13 cellular contexts compared by ENCODE assay signal in the genomic region with DNA sequence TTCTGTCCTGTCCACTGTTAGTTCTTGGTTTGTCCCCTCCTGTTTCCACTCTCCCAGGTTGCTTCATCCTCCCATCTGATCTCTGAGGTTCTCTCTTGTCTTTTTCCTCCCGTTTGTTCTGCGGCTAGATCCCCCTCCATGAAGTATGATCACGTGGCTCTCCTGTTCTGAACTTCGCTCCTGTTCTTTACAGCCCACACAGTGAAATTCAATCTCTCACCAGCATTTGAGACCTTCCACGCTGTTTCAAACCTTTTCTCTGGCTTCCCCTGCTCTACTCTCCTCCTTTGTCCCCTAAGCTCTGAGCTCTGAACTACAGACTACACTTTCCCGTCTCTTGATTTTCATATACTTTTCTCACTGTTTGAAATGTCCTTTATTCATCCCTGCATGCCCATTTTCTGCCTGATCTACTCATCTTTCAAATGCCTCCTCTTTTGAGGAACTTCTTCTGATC.
DNase-seq lines count a peak whose midpoint lies in the region; ATAC-seq and TF ChIP-seq lines count a peak whose summit lies in the region.
"Had no signal": no experiment of that assay in that cellular context is flagged by ENCODE, and none has a peak within 500 bp of the region (broad histone marks: within the 10 kb centered on the region; RNA-seq: fewer than 3 reads in every experiment).

No MANE protein-coding gene starts in this region.

- H3K27me3 Mint-ChIP-seq in chondrocyte (ENCODE audit: low read depth), result no peaks in the 10 kb centered on the region
- H3K27me3 Mint-ChIP-seq in T-cell, result peaks cover 21 to 22% of the 10 kb centered on the region in 2 donors
- H3K27me3 Mint-ChIP-seq in activated naive CD8-positive, alpha-beta T cell treated with anti-CD3 and anti-CD28 coated beads for 36 hours, result peaks cover 8% of the 10 kb centered on the region

- no peak for TF ChIP-seq CTCF in chondrocyte (IDR thresholded peaks at IDR 0.05)

- H3K4me3 Mint-ChIP-seq in chondrocyte (ENCODE audit: unreplicated experiment) (peak overlapping the region; percentile 61), T-cell (no peak overlapping the region)
- H3K4me3 Mint-ChIP-seq in activated naive CD8-positive, alpha-beta T cell treated with anti-CD3 and anti-CD28 coated beads for 36 hours, result no peak overlapping the region
- H3K4me3 Mint-ChIP-seq: B cell; naive thymus-derived CD4-positive, alpha-beta T cell; T-helper 17 cell had no signal

- DNase-seq in CMK (ENCODE audit: low read depth), result peak; percentile 34
- peak; percentile 35 for DNase-seq in NCI-H146 (lab: John Stamatoyannopoulos, UW)
- DNase-seq in chondrocyte (ENCODE audit: low spot score), result no peak
- peak; percentile 26 for DNase-seq in myocyte (ENCODE audit: low read depth)
- DNase-seq in T-cell, result no peak
- no peak for DNase-seq in HT-29 (ENCODE audit: low spot score)
- no peak for DNase-seq in activated naive CD8-positive, alpha-beta T cell treated with anti-CD3 and anti-CD28 coated beads for 36 hours
- no peak for DNase-seq in SKM-1 treated with dmso at 0.1 percent for 144 hours (lab: John Stamatoyannopoulos, UW; ENCODE audit: unreplicated experiment)
- DNase-seq: activated CD8-positive, alpha-beta memory T cell treated with anti-CD3 and anti-CD28 coated beads, Interleukin-2, amount 50 U/mL, for 48 hours; naive thymus-derived CD4-positive, alpha-beta T cell; NCI-H69; T-helper 17 cell had no signal

- POLR2A ChIA-PET in T-cell (lab: Charles Lee), result no interaction called here

- H3K9me3 Mint-ChIP-seq in chondrocyte (ENCODE audit: low read depth), result no peaks in the 10 kb centered on the region
- H3K9me3 Mint-ChIP-seq in T-cell, result no peaks in the 10 kb centered on the region
- H3K9me3 Mint-ChIP-seq in activated naive CD8-positive, alpha-beta T cell treated with anti-CD3 and anti-CD28 coated beads for 36 hours, result no peaks in the 10 kb centered on the region
- H3K9me3 Mint-ChIP-seq: naive thymus-derived CD4-positive, alpha-beta T cell had no signal

- ATAC-seq in T-cell (replicated peaks in 1 of 4), result no peak
- ATAC-seq: naive thymus-derived CD4-positive, alpha-beta T cell; T-helper 17 cell had no signal

- CTCF ChIA-PET in T-cell (lab: Charles Lee), result interaction anchor here in 1 of 2 donors (0.7 kb wide), 1 partner anchor 54 kb away, joined by 3 read pairs; no protein-coding TSS in a partner anchor

- peaks cover 32% of the 10 kb centered on the region for H3K4me1 Mint-ChIP-seq in chondrocyte (ENCODE audit: low read depth)
- no peaks in the 10 kb centered on the region for H3K4me1 Mint-ChIP-seq in T-cell
- no peaks in the 10 kb centered on the region for H3K4me1 Mint-ChIP-seq in activated naive CD8-positive, alpha-beta T cell treated with anti-CD3 and anti-CD28 coated beads for 36 hours
- H3K4me1 Mint-ChIP-seq: B cell; naive thymus-derived CD4-positive, alpha-beta T cell; T-helper 17 cell had no signal

- H3K27ac Mint-ChIP-seq in chondrocyte (ENCODE audit: unreplicated experiment) (peak overlapping the region; percentile 56), T-cell (no peak overlapping the region)
- H3K27ac Mint-ChIP-seq in activated naive CD8-positive, alpha-beta T cell treated with anti-CD3 and anti-CD28 coated beads for 36 hours, result no peak overlapping the region
- H3K27ac Mint-ChIP-seq: B cell; naive thymus-derived CD4-positive, alpha-beta T cell; T-helper 17 cell had no signal

- H3K36me3 Mint-ChIP-seq in chondrocyte (ENCODE audit: low read depth), result no peaks in the 10 kb centered on the region
- no peaks in the 10 kb centered on the region for H3K36me3 Mint-ChIP-seq in T-cell
- H3K36me3 Mint-ChIP-seq in activated naive CD8-positive, alpha-beta T cell treated with anti-CD3 and anti-CD28 coated beads for 36 hours, result no peaks in the 10 kb centered on the region
- H3K36me3 Mint-ChIP-seq: naive thymus-derived CD4-positive, alpha-beta T cell had no signal

Comparison
In these comparisons a context has a peak if more than half of its experiments do, and no peak if none do; other contexts are left out.
1. DNase-seq: peak in CMK (single experiment), NCI-H146 (single experiment) and myocyte (single experiment); none in chondrocyte (single experiment), T-cell (0 of 34), HT-29 (single experiment), activated naive CD8-positive, alpha-beta T cell treated with anti-CD3 and anti-CD28 coated beads for 36 hours (single experiment) and SKM-1 treated with dmso at 0.1 percent for 144 hours (single experiment).